12 cellular contexts compared by ENCODE assay signal in the genomic region with DNA sequence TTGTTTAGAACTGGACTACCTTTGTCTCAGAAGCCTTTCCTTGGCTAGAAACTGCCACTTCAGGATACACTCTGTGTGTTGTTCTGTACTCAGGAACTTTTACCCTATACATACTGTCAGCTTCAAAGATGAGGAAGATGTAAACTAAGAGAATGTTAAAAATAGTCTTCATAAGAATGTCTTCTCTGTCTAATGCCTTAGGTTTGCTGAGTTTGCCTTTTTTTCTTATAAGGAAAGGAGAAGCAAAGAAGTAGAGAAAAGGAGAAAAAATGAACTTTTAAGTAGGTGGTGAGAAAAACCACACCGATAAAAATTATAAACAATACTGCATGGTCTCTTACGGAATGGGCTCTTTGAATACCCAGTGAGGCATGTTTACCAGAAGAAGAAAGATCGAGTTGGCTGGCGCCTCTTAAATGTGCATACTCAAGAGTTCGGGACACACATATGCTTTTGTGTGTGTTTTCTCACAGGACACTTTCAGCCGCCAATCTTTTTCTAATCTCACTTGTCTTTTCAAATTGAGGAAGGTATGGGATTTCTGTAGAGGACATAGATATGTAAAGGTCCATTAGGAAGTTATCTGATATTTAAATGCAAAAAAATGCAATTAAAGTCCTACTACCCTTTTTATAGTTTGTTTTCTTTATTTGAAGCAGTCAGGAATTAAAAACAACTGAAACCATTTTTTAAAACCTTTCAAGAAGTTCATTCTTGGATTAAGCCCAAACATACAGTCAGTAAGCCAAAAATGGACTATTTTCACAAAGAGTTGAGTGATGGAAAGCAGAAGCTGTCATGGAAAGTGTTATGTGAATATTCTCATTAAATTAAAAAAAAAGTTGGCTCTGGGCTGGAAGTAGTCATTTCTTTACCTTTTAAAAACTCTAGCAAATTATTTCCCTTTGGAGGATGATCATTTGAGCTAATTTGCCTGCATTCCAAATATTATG.
DNase-seq lines count a peak whose midpoint lies in the region; ATAC-seq and TF ChIP-seq lines count a peak whose summit lies in the region.
"Had no signal": no experiment of that assay in that cellular context is flagged by ENCODE, and none has a peak within 500 bp of the region (broad histone marks: within the 10 kb centered on the region; RNA-seq: fewer than 3 reads in every experiment).

No MANE protein-coding gene starts in this region.

- TF ChIP-seq CTCF in fibroblast of the aortic adventitia (IDR thresholded peaks at IDR 0.05; ENCODE audit: insufficient read depth, low read length) (no peak), thoracic aorta (IDR thresholded peaks at IDR 0.05) (no peak)

- H3K36me3 ChIP-seq in SK-N-MC (ENCODE audit: insufficient read depth, low read length) (no peaks in the 10 kb centered on the region), thoracic aorta (no peaks in the 10 kb centered on the region)
- H3K36me3 ChIP-seq: gastrocnemius medialis, upper lobe of left lung had no signal

- H3K4me3 Mint-ChIP-seq in activated naive CD8-positive, alpha-beta T cell treated with anti-CD3 and anti-CD28 coated beads, Interleukin-2, amount 50 U/mL, for 24 hours: no peak overlapping the region
- no peak overlapping the region for H3K4me3 Mint-ChIP-seq in activated naive CD8-positive, alpha-beta T cell treated with anti-CD3 and anti-CD28 coated beads for 36 hours
- H3K4me3 Mint-ChIP-seq: B cell had no signal

- H3K27me3 Mint-ChIP-seq in activated naive CD8-positive, alpha-beta T cell treated with anti-CD3 and anti-CD28 coated beads, Interleukin-2, amount 50 U/mL, for 24 hours: peaks cover 3% of the 10 kb centered on the region
- peaks cover 8% of the 10 kb centered on the region for H3K27me3 Mint-ChIP-seq in activated naive CD8-positive, alpha-beta T cell treated with anti-CD3 and anti-CD28 coated beads for 36 hours

- no peak overlapping the region for H3K9ac ChIP-seq in SK-N-MC (ENCODE audit: insufficient read length)

- DNase-seq in activated naive CD8-positive, alpha-beta T cell treated with anti-CD3 and anti-CD28 coated beads, Interleukin-2, amount 50 U/mL, for 24 hours: no peak
- no peak for DNase-seq in activated naive CD8-positive, alpha-beta T cell treated with anti-CD3 and anti-CD28 coated beads for 36 hours
- no peak for DNase-seq in SK-N-MC (ENCODE audit: low read depth, low spot score)
- peak; percentile 79 for DNase-seq in fibroblast of the aortic adventitia (ENCODE audit: low read depth)
- no peak for DNase-seq in thoracic aorta (ENCODE audit: low spot score)
- DNase-seq in NCI-H774 (lab: John Stamatoyannopoulos, UW): no peak
- no peak for DNase-seq in NCI-H2171 (lab: John Stamatoyannopoulos, UW)
- DNase-seq: amniotic stem cell, gastrocnemius medialis had no signal

- peaks cover 10 to 26% of the 10 kb centered on the region in 2 donors for H3K4me1 ChIP-seq in thoracic aorta (ENCODE audit: control insufficient read depth in 1 of 2, low read depth in 2 of 2)

- ATAC-seq in activated naive CD8-positive, alpha-beta T cell treated with anti-CD3 and anti-CD28 coated beads, Interleukin-2, amount 50 U/mL, for 24 hours: no peak
- no peak for ATAC-seq in thoracic aorta (ENCODE audit: insufficient number of reproducible peaks, low FRiP score, low read depth)
- no peak for ATAC-seq in GM19397 (IDR thresholded peaks at IDR 0.05; ENCODE audit: unreplicated experiment)
- ATAC-seq: gastrocnemius medialis had no signal

- no peaks in the 10 kb centered on the region for H3K27me3 ChIP-seq in thoracic aorta (replicated peaks; ENCODE audit: insufficient read depth)
- H3K27me3 ChIP-seq: gastrocnemius medialis, upper lobe of left lung had no signal

- peaks cover 10% of the 10 kb centered on the region for H3K9me3 Mint-ChIP-seq in activated naive CD8-positive, alpha-beta T cell treated with anti-CD3 and anti-CD28 coated beads, Interleukin-2, amount 50 U/mL, for 24 hours
- H3K9me3 Mint-ChIP-seq in activated naive CD8-positive, alpha-beta T cell treated with anti-CD3 and anti-CD28 coated beads for 36 hours: peaks cover 11% of the 10 kb centered on the region

- peak overlapping the region; percentile 74 for H3K27ac ChIP-seq in SK-N-MC
- no peak overlapping the region for H3K27ac ChIP-seq in thoracic aorta
- H3K27ac ChIP-seq: gastrocnemius medialis, upper lobe of left lung had no signal

- peaks cover 40% of the 10 kb centered on the region for H3K4me1 Mint-ChIP-seq in activated naive CD8-positive, alpha-beta T cell treated with anti-CD3 and anti-CD28 coated beads, Interleukin-2, amount 50 U/mL, for 24 hours
- peaks cover 17% of the 10 kb centered on the region for H3K4me1 Mint-ChIP-seq in activated naive CD8-positive, alpha-beta T cell treated with anti-CD3 and anti-CD28 coated beads for 36 hours
- H3K4me1 Mint-ChIP-seq: B cell had no signal

- H3K27ac Mint-ChIP-seq in activated naive CD8-positive, alpha-beta T cell treated with anti-CD3 and anti-CD28 coated beads, Interleukin-2, amount 50 U/mL, for 24 hours: peak overlapping the region; percentile 62
- H3K27ac Mint-ChIP-seq in activated naive CD8-positive, alpha-beta T cell treated with anti-CD3 and anti-CD28 coated beads for 36 hours: no peak overlapping the region
- H3K27ac Mint-ChIP-seq: B cell had no signal

- H3K4me3 ChIP-seq in SK-N-MC: peak overlapping the region; percentile 41; the same call in 1 of the 2 replicates
- no peak overlapping the region for H3K4me3 ChIP-seq in fibroblast of the aortic adventitia (ENCODE audit: low read depth, low read length)
- H3K4me3 ChIP-seq in thoracic aorta: peak overlapping the region; percentile 19
- H3K4me3 ChIP-seq: gastrocnemius medialis, upper lobe of left lung had no signal

- peaks cover 11% of the 10 kb centered on the region for H3K36me3 Mint-ChIP-seq in activated naive CD8-positive, alpha-beta T cell treated with anti-CD3 and anti-CD28 coated beads, Interleukin-2, amount 50 U/mL, for 24 hours (ENCODE audit: low read depth)
- peaks cover 13% of the 10 kb centered on the region for H3K36me3 Mint-ChIP-seq in activated naive CD8-positive, alpha-beta T cell treated with anti-CD3 and anti-CD28 coated beads for 36 hours

- H3K9me3 ChIP-seq in SK-N-MC (ENCODE audit: low read depth, low read length): no peaks in the 10 kb centered on the region
- H3K9me3 ChIP-seq in thoracic aorta: no peaks in the 10 kb centered on the region
- H3K9me3 ChIP-seq: gastrocnemius medialis, upper lobe of left lung had no signal
